In the genomic region with DNA sequence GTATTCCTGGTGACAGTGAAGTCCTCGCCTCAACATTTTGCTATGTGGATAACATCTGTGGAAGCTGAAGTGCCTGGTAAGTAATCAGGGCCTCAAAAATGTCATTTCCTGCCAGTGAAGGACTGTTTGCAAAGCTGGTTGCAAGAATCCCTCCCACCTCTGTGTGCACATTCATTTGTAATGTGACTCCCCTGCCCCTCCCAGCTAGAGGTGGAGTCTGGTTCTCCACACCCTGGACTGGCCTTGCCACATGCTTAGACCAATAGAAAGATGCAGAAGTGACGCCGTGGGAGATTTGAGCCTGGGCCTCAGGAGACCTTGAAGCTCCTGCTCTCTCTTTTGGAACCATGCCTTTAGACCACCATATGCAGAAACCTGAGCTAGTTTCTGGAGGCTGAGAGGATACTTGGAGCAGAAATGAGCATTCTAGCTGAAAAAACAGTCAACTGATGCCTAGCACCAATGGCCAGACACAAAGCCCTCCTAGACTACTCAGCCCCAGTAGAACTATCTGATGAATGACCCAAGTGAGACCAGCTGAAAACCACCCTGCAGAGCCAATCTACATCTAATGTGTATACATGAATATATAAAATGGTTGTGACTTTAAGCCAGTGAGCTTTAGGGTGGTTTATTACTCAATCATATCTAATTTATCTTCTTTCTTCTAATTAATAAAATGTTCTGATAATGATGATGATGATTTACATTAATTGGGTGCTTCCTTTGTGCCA, we compare ENCODE assay signal across 1 cellular context.
TF ChIP-seq lines count a peak whose summit lies in the region.

No MANE protein-coding gene starts in this region.

TF ChIP-seq in H1, 55 proteins besides CTCF, POLR2A, EP300 and RAD21 (continued from another document):
- TF ChIP-seq, protein P1, sequence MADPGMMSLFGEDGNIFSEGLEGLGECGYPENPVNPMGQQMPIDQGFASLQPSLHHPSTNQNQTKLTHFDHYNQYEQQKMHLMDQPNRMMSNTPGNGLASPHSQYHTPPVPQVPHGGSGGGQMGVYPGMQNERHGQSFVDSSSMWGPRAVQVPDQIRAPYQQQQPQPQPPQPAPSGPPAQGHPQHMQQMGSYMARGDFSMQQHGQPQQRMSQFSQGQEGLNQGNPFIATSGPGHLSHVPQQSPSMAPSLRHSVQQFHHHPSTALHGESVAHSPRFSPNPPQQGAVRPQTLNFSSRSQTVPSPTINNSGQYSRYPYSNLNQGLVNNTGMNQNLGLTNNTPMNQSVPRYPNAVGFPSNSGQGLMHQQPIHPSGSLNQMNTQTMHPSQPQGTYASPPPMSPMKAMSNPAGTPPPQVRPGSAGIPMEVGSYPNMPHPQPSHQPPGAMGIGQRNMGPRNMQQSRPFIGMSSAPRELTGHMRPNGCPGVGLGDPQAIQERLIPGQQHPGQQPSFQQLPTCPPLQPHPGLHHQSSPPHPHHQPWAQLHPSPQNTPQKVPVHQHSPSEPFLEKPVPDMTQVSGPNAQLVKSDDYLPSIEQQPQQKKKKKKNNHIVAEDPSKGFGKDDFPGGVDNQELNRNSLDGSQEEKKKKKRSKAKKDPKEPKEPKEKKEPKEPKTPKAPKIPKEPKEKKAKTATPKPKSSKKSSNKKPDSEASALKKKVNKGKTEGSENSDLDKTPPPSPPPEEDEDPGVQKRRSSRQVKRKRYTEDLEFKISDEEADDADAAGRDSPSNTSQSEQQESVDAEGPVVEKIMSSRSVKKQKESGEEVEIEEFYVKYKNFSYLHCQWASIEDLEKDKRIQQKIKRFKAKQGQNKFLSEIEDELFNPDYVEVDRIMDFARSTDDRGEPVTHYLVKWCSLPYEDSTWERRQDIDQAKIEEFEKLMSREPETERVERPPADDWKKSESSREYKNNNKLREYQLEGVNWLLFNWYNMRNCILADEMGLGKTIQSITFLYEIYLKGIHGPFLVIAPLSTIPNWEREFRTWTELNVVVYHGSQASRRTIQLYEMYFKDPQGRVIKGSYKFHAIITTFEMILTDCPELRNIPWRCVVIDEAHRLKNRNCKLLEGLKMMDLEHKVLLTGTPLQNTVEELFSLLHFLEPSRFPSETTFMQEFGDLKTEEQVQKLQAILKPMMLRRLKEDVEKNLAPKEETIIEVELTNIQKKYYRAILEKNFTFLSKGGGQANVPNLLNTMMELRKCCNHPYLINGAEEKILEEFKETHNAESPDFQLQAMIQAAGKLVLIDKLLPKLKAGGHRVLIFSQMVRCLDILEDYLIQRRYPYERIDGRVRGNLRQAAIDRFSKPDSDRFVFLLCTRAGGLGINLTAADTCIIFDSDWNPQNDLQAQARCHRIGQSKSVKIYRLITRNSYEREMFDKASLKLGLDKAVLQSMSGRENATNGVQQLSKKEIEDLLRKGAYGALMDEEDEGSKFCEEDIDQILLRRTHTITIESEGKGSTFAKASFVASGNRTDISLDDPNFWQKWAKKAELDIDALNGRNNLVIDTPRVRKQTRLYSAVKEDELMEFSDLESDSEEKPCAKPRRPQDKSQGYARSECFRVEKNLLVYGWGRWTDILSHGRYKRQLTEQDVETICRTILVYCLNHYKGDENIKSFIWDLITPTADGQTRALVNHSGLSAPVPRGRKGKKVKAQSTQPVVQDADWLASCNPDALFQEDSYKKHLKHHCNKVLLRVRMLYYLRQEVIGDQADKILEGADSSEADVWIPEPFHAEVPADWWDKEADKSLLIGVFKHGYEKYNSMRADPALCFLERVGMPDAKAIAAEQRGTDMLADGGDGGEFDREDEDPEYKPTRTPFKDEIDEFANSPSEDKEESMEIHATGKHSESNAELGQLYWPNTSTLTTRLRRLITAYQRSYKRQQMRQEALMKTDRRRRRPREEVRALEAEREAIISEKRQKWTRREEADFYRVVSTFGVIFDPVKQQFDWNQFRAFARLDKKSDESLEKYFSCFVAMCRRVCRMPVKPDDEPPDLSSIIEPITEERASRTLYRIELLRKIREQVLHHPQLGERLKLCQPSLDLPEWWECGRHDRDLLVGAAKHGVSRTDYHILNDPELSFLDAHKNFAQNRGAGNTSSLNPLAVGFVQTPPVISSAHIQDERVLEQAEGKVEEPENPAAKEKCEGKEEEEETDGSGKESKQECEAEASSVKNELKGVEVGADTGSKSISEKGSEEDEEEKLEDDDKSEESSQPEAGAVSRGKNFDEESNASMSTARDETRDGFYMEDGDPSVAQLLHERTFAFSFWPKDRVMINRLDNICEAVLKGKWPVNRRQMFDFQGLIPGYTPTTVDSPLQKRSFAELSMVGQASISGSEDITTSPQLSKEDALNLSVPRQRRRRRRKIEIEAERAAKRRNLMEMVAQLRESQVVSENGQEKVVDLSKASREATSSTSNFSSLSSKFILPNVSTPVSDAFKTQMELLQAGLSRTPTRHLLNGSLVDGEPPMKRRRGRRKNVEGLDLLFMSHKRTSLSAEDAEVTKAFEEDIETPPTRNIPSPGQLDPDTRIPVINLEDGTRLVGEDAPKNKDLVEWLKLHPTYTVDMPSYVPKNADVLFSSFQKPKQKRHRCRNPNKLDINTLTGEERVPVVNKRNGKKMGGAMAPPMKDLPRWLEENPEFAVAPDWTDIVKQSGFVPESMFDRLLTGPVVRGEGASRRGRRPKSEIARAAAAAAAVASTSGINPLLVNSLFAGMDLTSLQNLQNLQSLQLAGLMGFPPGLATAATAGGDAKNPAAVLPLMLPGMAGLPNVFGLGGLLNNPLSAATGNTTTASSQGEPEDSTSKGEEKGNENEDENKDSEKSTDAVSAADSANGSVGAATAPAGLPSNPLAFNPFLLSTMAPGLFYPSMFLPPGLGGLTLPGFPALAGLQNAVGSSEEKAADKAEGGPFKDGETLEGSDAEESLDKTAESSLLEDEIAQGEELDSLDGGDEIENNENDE (IDR thresholded peaks at IDR 0.05; ENCODE audit: insufficient replicate concordance, low read length), result no peak
- TF ChIP-seq SAP30 (IDR thresholded peaks at IDR 0.05; ENCODE audit: insufficient read depth, insufficient replicate concordance, low read length), result no peak
- TF ChIP-seq CHD1 (IDR thresholded peaks at IDR 0.05; ENCODE audit: low read depth, low read length), result no peak
- no peak for TF ChIP-seq SP1 (IDR thresholded peaks at IDR 0.05; ENCODE audit: low read depth, low read length)
- no peak for TF ChIP-seq EGR1 (IDR thresholded peaks at IDR 0.05; ENCODE audit: borderline replicate concordance, low read depth, low read length)
TF ChIP-seq in H1: peak in this region for 0.
